12 cellular contexts compared by ENCODE assay signal in the genomic region with DNA sequence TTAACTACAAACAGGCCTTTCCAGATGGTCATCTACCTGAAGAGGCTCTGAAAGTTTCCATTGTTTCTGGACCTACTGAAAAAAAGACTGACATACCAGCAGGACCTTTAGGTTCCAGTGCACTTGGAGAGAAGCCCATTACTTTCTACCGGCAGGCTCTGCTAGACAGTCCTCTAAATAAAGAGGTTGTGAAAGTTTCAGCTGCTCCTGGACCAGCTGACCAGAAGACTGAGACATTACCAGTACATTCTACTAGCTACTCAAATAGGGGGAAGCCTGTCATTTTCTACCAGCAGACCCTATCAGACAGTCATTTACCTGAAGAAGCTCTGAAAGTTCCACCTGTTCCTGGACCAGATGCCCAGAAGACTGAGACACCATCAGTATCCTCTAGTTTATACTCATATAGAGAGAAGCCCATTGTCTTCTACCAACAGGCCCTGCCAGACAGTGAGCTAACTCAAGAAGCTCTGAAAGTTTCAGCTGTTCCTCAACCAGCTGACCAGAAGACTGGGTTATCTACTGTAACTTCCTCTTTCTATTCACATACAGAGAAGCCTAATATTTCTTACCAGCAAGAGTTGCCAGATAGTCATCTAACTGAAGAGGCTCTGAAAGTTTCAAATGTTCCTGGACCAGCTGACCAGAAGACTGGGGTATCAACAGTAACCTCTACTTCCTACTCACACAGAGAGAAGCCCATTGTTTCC.
DNase-seq lines count a peak whose midpoint lies in the region; ATAC-seq, FAIRE-seq and TF ChIP-seq lines count a peak whose summit lies in the region.
"Had no signal": no experiment of that assay in that cellular context is flagged by ENCODE, and none has a peak within 500 bp of the region (broad histone marks: within the 10 kb centered on the region; RNA-seq: fewer than 3 reads in every experiment).

No MANE protein-coding gene starts in this region.

- DNase-seq in GM12878 (ENCODE audit: low read depth, low spot score): peak; percentile 51
- DNase-seq in PC-9: no peak
- no peak for DNase-seq in activated CD4-positive, alpha-beta T cell treated with anti-CD3 and anti-CD28 coated beads for 48 hours
- no peak for DNase-seq in putamen (ENCODE audit: low spot score)
- no peak for DNase-seq in NCI-H1436 (lab: John Stamatoyannopoulos, UW)
- DNase-seq: activated CD4-positive, CD25-positive, alpha-beta regulatory T cell treated with anti-CD3 and anti-CD28 coated beads, Interleukin-2, amount 50 U/mL, for 72 hours; mammary epithelial cell; NCI-H510A treated with DMSO at 0.1 percent for 48 hours had no signal

- H3K36me3 ChIP-seq in GM12878 (ENCODE audit: control insufficient read depth in 2 of 2, insufficient read depth in 2 of 2, low read length in 1 of 2) (peaks cover 1 to 9% of the 10 kb centered on the region in 2 experiments; a peak in 3 of 4 replicates), PC-9 (ENCODE audit: low read depth) (no peaks in the 10 kb centered on the region)

- peak; percentile 97 for ATAC-seq in GM18858 (IDR thresholded peaks at IDR 0.05; ENCODE audit: unreplicated experiment)
- ATAC-seq in GM21576 (IDR thresholded peaks at IDR 0.05; ENCODE audit: unreplicated experiment): peak; percentile 96
- peak; percentile 96 for ATAC-seq in HG03342 (IDR thresholded peaks at IDR 0.05; ENCODE audit: unreplicated experiment)
- peak; percentile 95 for ATAC-seq in GM12878

- H3K27ac ChIP-seq in GM12878 (ENCODE audit: control insufficient read depth, insufficient read depth) (0 out of 2 replicates have a peak overlapping the region, but pooled peaks have one; percentile 12), PC-9 (no peak overlapping the region)
- H3K27ac ChIP-seq: esophagus muscularis mucosa had no signal

- no peak for TF ChIP-seq CTCF in GM12878 (IDR thresholded peaks at IDR 0.05 in 2 of 3, conservative IDR thresholded peaks at IDR 0.05 in 1 of 3; ENCODE audit: control insufficient read depth in 2 of 3, extremely low read depth in 1 of 3, insufficient read depth in 1 of 3, low read depth in 3 of 3, low read length in 3 of 3)
- no peak for TF ChIP-seq CTCF in PC-9 (conservative IDR thresholded peaks at IDR 0.05)

- H3K4me3 ChIP-seq in GM12878 (no peak overlapping the region), PC-9 (no peak overlapping the region)
- H3K4me3 ChIP-seq: esophagus muscularis mucosa had no signal

- H3K4me2 ChIP-seq in GM12878 (ENCODE audit: control insufficient read depth, insufficient read depth): peak overlapping the region; percentile 54
- H3K4me2 ChIP-seq in PC-9: no peak overlapping the region

- WGBS in GM12878 (ENCODE audit: insufficient coverage, insufficient replicate concordance, low lambda C conversion rate, missing lambda C conversion rate): 0% methylated on average over 1 of the region's 1 CpG

- in situ Hi-C loops in GM12878 (cut with MboI): no loop called here

- H3K79me2 ChIP-seq in GM12878 (ENCODE audit: control insufficient read depth, insufficient read depth, low read length) (no peaks in the 10 kb centered on the region), PC-9 (ENCODE audit: low read depth) (no peaks in the 10 kb centered on the region)

- POLR2A ChIA-PET in GM12878 (lab: Charles Lee): no interaction called here
- POLR2A ChIA-PET in PC-9 (lab: Charles Lee; ENCODE audit: unreplicated experiment): interaction anchor here (0.5 to 0.6 kb wide), 2 partner anchors 195 to 1996 kb away, joined by 3 read pairs; no protein-coding TSS in a partner anchor

- H3F3A ChIP-seq in PC-9 (ENCODE audit: insufficient read depth, low read depth): no peaks in the 10 kb centered on the region

- TF ChIP-seq POLR2A in GM12878 (IDR thresholded peaks at IDR 0.05; ENCODE audit: low read depth, low read length): no peak

- H3K27me3 ChIP-seq in GM12878 (replicated peaks in 1 of 2; ENCODE audit: control insufficient read depth in 2 of 2, insufficient read depth in 2 of 2, low read length in 1 of 2) (no peaks in the 10 kb centered on the region), PC-9 (ENCODE audit: insufficient read depth, low read depth) (no peaks in the 10 kb centered on the region)
- H3K27me3 ChIP-seq: esophagus muscularis mucosa had no signal

- no peaks in the 10 kb centered on the region; the same call in 1 of the 2 replicates for H3K9me2 ChIP-seq in PC-9 (ENCODE audit: insufficient read depth)

- TF ChIP-seq RAD21 in GM12878 (IDR thresholded peaks at IDR 0.05; ENCODE audit: insufficient read depth, low read depth, low read length): no peak

- SMC1A ChIA-PET in GM12878 (lab: Charles Lee; ENCODE audit: uncharacterized antibody, unreplicated experiment): interaction anchor here (1.3 to 1.7 kb wide), 2 partner anchors 21 to 31 kb away, joined by 3 to 4 read pairs; no protein-coding TSS in a partner anchor

- no peak for TF ChIP-seq EP300 in GM12878 (IDR thresholded peaks at IDR 0.05; ENCODE audit: borderline replicate concordance in 1 of 2, control insufficient read depth in 1 of 2, low read depth in 2 of 2, low read length in 2 of 2)

- intact Hi-C loops in GM12878 (cut with micrococcal nuclease; ENCODE audit: unreplicated experiment): no loop called here
- intact Hi-C loops in PC-9 (cut with micrococcal nuclease; ENCODE audit: unreplicated experiment): no loop called here

- CTCF ChIA-PET in GM12878 (lab: Yijun Ruan, JAX): interaction anchor here (0.6 kb wide), 1 partner anchor 516 kb away, joined by 3 read pairs; no protein-coding TSS in a partner anchor
- CTCF ChIA-PET in PC-9 (lab: Charles Lee): no interaction called here

- H4K20me1 ChIP-seq in GM12878 (ENCODE audit: control insufficient read depth, insufficient read depth) (no peaks in the 10 kb centered on the region), PC-9 (ENCODE audit: insufficient read depth) (no peaks in the 10 kb centered on the region)

- BruUV-seq in GM12878 (replicated peaks; lab: Mats Ljungman, UMichigan) (no TSS peak), PC-9 (replicated peaks; lab: Mats Ljungman, UMichigan) (no TSS peak)

- RAD21 ChIA-PET in GM12878 (lab: Charles Lee; ENCODE audit: unreplicated experiment): no interaction called here

- FAIRE-seq in GM12878 (lab: Jason Lieb, UNC): no peak

- no peak overlapping the region for H3K9ac ChIP-seq in GM12878 (ENCODE audit: control insufficient read depth, insufficient read depth, low read length)

- H3K4me1 ChIP-seq in GM12878 (ENCODE audit: control insufficient read depth, insufficient read depth, low read length) (peaks cover 18% of the 10 kb centered on the region), PC-9 (replicated peaks; ENCODE audit: insufficient read depth) (no peaks in the 10 kb centered on the region)
- H3K4me1 ChIP-seq: esophagus muscularis mucosa had no signal

- H3K9me3 ChIP-seq in GM12878 (replicated peaks; ENCODE audit: control insufficient read depth, insufficient read depth, low read length) (no peaks in the 10 kb centered on the region), PC-9 (ENCODE audit: insufficient read depth, low read depth) (no peaks in the 10 kb centered on the region)
- H3K9me3 ChIP-seq: esophagus muscularis mucosa had no signal

- no peak overlapping the region for H2AFZ ChIP-seq in GM12878 (ENCODE audit: control insufficient read depth, low read depth, low read length)
- H2AFZ ChIP-seq in PC-9: no peak overlapping the region

TF ChIP-seq in GM12878, 131 proteins besides CTCF, POLR2A, EP300 and RAD21:
- TF ChIP-seq TCF12 (IDR thresholded peaks at IDR 0.05; ENCODE audit: low read depth, low read length): 0 out of 2 replicates have a peak, but pooled peaks have one; percentile 10
- TF ChIP-seq NFXL1 (IDR thresholded peaks at IDR 0.05; ENCODE audit: borderline replicate concordance): no peak
- TF ChIP-seq TCF3 (IDR thresholded peaks at IDR 0.05; ENCODE audit: borderline replicate concordance, insufficient read depth, low read depth, low read length): 0 out of 2 replicates have a peak, but pooled peaks have one; percentile 13
- TF ChIP-seq IRF4 (IDR thresholded peaks at IDR 0.05; ENCODE audit: low read depth, low read length): 0 out of 2 replicates have a peak, but pooled peaks have one; percentile 46
- no peak for TF ChIP-seq ZNF274 (IDR thresholded peaks at IDR 0.05; ENCODE audit: insufficient read depth, insufficient read length)
- TF ChIP-seq JUNB (IDR thresholded peaks at IDR 0.05): peak; percentile 42; the same call in 1 of the 2 replicates
- TF ChIP-seq NR2C1 (IDR thresholded peaks at IDR 0.05): no peak
- 0 out of 2 replicates have a peak, but pooled peaks have one; percentile 62 for TF ChIP-seq CBX5 (IDR thresholded peaks at IDR 0.05; ENCODE audit: low read depth)
- TF ChIP-seq SPI1 (IDR thresholded peaks at IDR 0.05; ENCODE audit: borderline replicate concordance, insufficient read depth, low read depth, low read length): peak; percentile 26; the same call in 1 of the 2 replicates
- TF ChIP-seq RAD51 (IDR thresholded peaks at IDR 0.05): peak; percentile 40; the same call in 1 of the 2 replicates
- TF ChIP-seq, protein P1, sequence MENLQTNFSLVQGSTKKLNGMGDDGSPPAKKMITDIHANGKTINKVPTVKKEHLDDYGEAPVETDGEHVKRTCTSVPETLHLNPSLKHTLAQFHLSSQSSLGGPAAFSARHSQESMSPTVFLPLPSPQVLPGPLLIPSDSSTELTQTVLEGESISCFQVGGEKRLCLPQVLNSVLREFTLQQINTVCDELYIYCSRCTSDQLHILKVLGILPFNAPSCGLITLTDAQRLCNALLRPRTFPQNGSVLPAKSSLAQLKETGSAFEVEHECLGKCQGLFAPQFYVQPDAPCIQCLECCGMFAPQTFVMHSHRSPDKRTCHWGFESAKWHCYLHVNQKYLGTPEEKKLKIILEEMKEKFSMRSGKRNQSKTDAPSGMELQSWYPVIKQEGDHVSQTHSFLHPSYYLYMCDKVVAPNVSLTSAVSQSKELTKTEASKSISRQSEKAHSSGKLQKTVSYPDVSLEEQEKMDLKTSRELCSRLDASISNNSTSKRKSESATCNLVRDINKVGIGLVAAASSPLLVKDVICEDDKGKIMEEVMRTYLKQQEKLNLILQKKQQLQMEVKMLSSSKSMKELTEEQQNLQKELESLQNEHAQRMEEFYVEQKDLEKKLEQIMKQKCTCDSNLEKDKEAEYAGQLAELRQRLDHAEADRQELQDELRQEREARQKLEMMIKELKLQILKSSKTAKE (IDR thresholded peaks at IDR 0.05; ENCODE audit: low read depth, poor library complexity, severe bottlenecking): peak; percentile 67
